8 cellular contexts compared by ENCODE assay signal in genomic region chr1:27772581-27772931, GRCh38. TPM values are rescaled to one million over a fixed set of nuclear protein-coding genes. Genes with fewer than 3 reads are reported as not detected.
DNase-seq lines count a peak whose midpoint lies in the region; ATAC-seq, FAIRE-seq and TF ChIP-seq lines count a peak whose summit lies in the region.

No MANE protein-coding gene starts in this region.

- no peaks in the 10 kb centered on the region for H3K9me3 Mint-ChIP-seq in progenitor cell of endocrine pancreas (ENCODE audit: low read depth)

- no peak for ATAC-seq in DND-41 (ENCODE audit: insufficient read depth, low read depth)
- no peak for ATAC-seq in RWPE2 (ENCODE audit: low read depth)
- no peak for ATAC-seq in HG02588 (IDR thresholded peaks at IDR 0.05; ENCODE audit: unreplicated experiment)

- H3K4me3 Mint-ChIP-seq in progenitor cell of endocrine pancreas (ENCODE audit: low read depth), result peak overlapping the region; percentile 92

- TF ChIP-seq CTCF in DND-41 (IDR thresholded peaks at IDR 0.05; ENCODE audit: borderline replicate concordance, extremely low read depth, low read length, poor library complexity, severe bottlenecking) (no peak), RWPE2 (IDR thresholded peaks at IDR 0.05; ENCODE audit: poor library complexity, severe bottlenecking) (no peak), esophagus squamous epithelium (IDR thresholded peaks at IDR 0.05) (no peak), progenitor cell of endocrine pancreas (IDR thresholded peaks at IDR 0.05; ENCODE audit: unreplicated experiment) (no peak), D721Med (IDR thresholded peaks at IDR 0.05; ENCODE audit: insufficient read depth, missing control alignments) (no peak)

- WGBS in esophagus squamous epithelium, 2 donors, result 20 to 22% methylated on average over 8 of the region's 8 CpGs

- no peaks in the 10 kb centered on the region for H3K27me3 ChIP-seq in DND-41 (ENCODE audit: insufficient read depth, low read length, poor library complexity)
- no peaks in the 10 kb centered on the region for H3K27me3 ChIP-seq in RWPE2 (ENCODE audit: insufficient read depth, poor library complexity, severe bottlenecking)
- no peaks in the 10 kb centered on the region for H3K27me3 ChIP-seq in esophagus squamous epithelium

- no peaks in the 10 kb centered on the region for H3K27me3 Mint-ChIP-seq in progenitor cell of endocrine pancreas

- peak overlapping the region; percentile 89 for H3K27ac Mint-ChIP-seq in progenitor cell of endocrine pancreas

- no peak for FAIRE-seq in D721Med (lab: Jason Lieb, UNC)

- intact Hi-C loops in esophagus squamous epithelium (cut with DNase I), result no loop called here

- no peak for TF ChIP-seq POLR2A in esophagus squamous epithelium (IDR thresholded peaks at IDR 0.05)

- peaks cover 9% of the 10 kb centered on the region for H3K4me1 Mint-ChIP-seq in progenitor cell of endocrine pancreas (ENCODE audit: low read depth)

- H3K9me3 ChIP-seq in DND-41 (ENCODE audit: insufficient read depth, low read length, severe bottlenecking), result no peaks in the 10 kb centered on the region
- no peaks in the 10 kb centered on the region for H3K9me3 ChIP-seq in RWPE2 (ENCODE audit: severe bottlenecking)
- H3K9me3 ChIP-seq in esophagus squamous epithelium, result no peaks in the 10 kb centered on the region

- peaks cover 9% of the 10 kb centered on the region; the same call in 1 of the 2 replicates for H4K20me1 ChIP-seq in DND-41 (ENCODE audit: insufficient read depth, low read length)

- DNase-seq in DND-41 (no peak), RWPE2 (ENCODE audit: low spot score) (no peak), esophagus squamous epithelium (lab: John Stamatoyannopoulos, UW) (no peak), progenitor cell of endocrine pancreas (ENCODE audit: low spot score, unreplicated experiment) (no peak), iPS-NIHi7 (ENCODE audit: extremely low spot score) (no peak), D721Med (ENCODE audit: insufficient read length, low spot score) (no peak), germinal center (ENCODE audit: low spot score) (no peak)

- peak overlapping the region; percentile 79 for H3K9ac ChIP-seq in DND-41 (ENCODE audit: low read depth, low read length)

- H3K4me1 ChIP-seq in DND-41 (ENCODE audit: insufficient read depth, low read length) (peaks cover 32% of the 10 kb centered on the region), RWPE2 (ENCODE audit: insufficient read depth, poor library complexity, severe bottlenecking) (peaks cover 13% of the 10 kb centered on the region), esophagus squamous epithelium (peaks cover 14 to 49% (median 22%) of the 10 kb centered on the region in 3 donors)

- H3K27ac ChIP-seq in DND-41 (ENCODE audit: low read length), result peak overlapping the region; percentile 75
- H3K27ac ChIP-seq in RWPE2 (ENCODE audit: poor library complexity, severe bottlenecking), result peak overlapping the region; percentile 41
- H3K27ac ChIP-seq in esophagus squamous epithelium, result peak overlapping the region; percentile 94 to 99 (median 97)

- peaks cover 44% of the 10 kb centered on the region for H3K79me2 ChIP-seq in DND-41 (ENCODE audit: insufficient read depth, low read length)

- H3K4me2 ChIP-seq in DND-41 (ENCODE audit: insufficient read depth, low read length), result peak overlapping the region; percentile 92

- no peaks in the 10 kb centered on the region for H3K36me3 Mint-ChIP-seq in progenitor cell of endocrine pancreas (ENCODE audit: insufficient read depth)

- H3K4me3 ChIP-seq in DND-41 (ENCODE audit: low read depth in 1 of 2, low read length in 2 of 2) (peak overlapping the region; percentile 75 to 87; a peak in 3 of 4 replicates), RWPE2 (ENCODE audit: severe bottlenecking) (peak overlapping the region; percentile 88), esophagus squamous epithelium (peak overlapping the region; percentile 64 to 93 (median 83))

- peak overlapping the region; percentile 80 for H2AFZ ChIP-seq in DND-41 (ENCODE audit: low read depth, low read length)

- H3K36me3 ChIP-seq in DND-41 (ENCODE audit: insufficient read depth, low read length), result peaks cover 10% of the 10 kb centered on the region; the same call in 1 of the 2 replicates
- H3K36me3 ChIP-seq in RWPE2 (ENCODE audit: low read depth), result no peaks in the 10 kb centered on the region; the same call in 1 of the 2 replicates
- H3K36me3 ChIP-seq in esophagus squamous epithelium, result peaks cover 0 to 10% (median 0%) of the 10 kb centered on the region in 3 donors

RNA-seq across cellular contexts. Expression of gene STX12, which starts 0.5 kb away (rescaled TPM):
- total RNA-seq in esophagus squamous epithelium, result 10 to 100 TPM; 52.6 to 64.4 (median 56.8) TPM
- total RNA-seq in progenitor cell of endocrine pancreas, result 24.3 and 26.1 TPM in 2 replicates

RNA-seq across cellular contexts. Expression of gene FAM76A, which starts 46.8 kb away (rescaled TPM):
- total RNA-seq in esophagus squamous epithelium, result 10 to 100 TPM in 1 of 4 donors, 1 to 10 TPM in 3; 4.9 to 14.7 (median 9.5) TPM
- total RNA-seq in progenitor cell of endocrine pancreas, result 14.7 and 15.2 TPM in 2 replicates

RNA-seq across cellular contexts. Expression of gene PPP1R8, which starts 58.0 kb away (rescaled TPM):
- total RNA-seq in esophagus squamous epithelium (10 to 100 TPM; 21.3 to 41.2 (median 33.4) TPM), progenitor cell of endocrine pancreas (50.4 and 52.5 TPM in 2 replicates)

Comparison
In these comparisons a context has a peak if more than half of its experiments do, and no peak if none do; other contexts are left out.
1. H3K27ac ChIP-seq: peak in every context shown above with its lines; median percentile 97 in esophagus squamous epithelium; 75 in DND-41; 41 in RWPE2.